Comparison of ENCODE assay signal across 8 cellular contexts in the genomic region with DNA sequence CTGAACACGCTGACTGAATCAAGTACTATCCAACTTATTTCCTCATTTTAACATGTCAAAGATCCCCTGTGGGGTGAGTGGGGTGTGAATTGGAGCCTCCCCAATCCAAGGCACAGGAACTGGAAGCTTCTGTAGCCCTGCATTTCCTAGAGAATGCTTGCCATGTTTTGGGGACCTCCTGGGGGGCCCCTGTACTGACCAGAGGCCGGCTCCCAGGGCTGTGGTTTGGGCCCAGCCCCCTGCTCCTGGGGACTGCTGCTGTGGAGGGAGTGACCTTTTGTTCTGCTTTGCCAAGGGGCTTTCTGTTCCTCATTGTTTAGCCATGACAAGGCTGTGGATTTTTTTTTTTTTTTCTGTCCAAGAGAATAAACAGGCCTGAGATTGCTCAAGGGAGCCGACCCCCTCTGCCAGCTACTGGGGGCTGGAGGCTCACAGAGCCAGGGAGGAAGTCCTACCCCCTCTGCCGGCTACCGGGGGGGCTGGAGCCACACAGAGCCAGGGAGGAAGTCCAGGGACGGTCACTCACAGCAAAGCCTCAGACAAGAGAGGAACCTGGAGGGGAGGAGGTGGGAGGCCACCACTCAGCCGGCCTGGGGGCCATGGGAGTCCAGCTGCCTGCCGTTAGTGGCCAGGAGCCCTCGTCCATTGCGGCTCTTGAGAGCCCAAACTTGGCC. TPM values are rescaled to one million over a fixed set of nuclear protein-coding genes. Genes with fewer than 3 reads are reported as not detected.
A peak's percentile ranks its signal among the peaks of the same experiment; 100 is the strongest.
DNase-seq lines count a peak whose midpoint lies in the region; TF ChIP-seq lines count a peak whose summit lies in the region.

No MANE protein-coding gene starts in this region.

- H3T11ph ChIP-seq in H9 (ENCODE audit: low read length): no peak overlapping the region

- H3K9me3 ChIP-seq in ascending aorta (no peaks in the 10 kb centered on the region), sigmoid colon (no peaks in the 10 kb centered on the region), H9 (ENCODE audit: control insufficient read depth, low read depth, low read length) (no peaks in the 10 kb centered on the region)

- peaks cover 46% of the 10 kb centered on the region for H3K4me1 Mint-ChIP-seq in activated CD4-positive, alpha-beta T cell treated with anti-CD3 and anti-CD28 coated beads, Interleukin-2, amount 10 ng/mL, durations not matched to agents 24 days and 14 days
- peaks cover 17 to 34% of the 10 kb centered on the region in 2 experiments for H3K4me1 Mint-ChIP-seq in H9

- peak in 2 of 3 experiments; percentile 12 to 17 for TF ChIP-seq CTCF in ascending aorta (IDR thresholded peaks at IDR 0.05)
- no peak for TF ChIP-seq CTCF in sigmoid colon (IDR thresholded peaks at IDR 0.05)
- TF ChIP-seq CTCF in H9 (conservative IDR thresholded peaks at IDR 0.05): no peak

- H2BK120ac ChIP-seq in H9 (ENCODE audit: low read depth, low read length, poor library complexity, severe bottlenecking): no peak overlapping the region

- H3K79me2 ChIP-seq in H9 (ENCODE audit: insufficient read depth, low read length): no peaks in the 10 kb centered on the region

- no peak overlapping the region for H4K91ac ChIP-seq in H9 (ENCODE audit: insufficient read length, low read depth, low read length)

- H3K4ac ChIP-seq in H9 (ENCODE audit: low read depth, low read length): no peak overlapping the region

- no peak overlapping the region for H3K23ac ChIP-seq in H9 (ENCODE audit: insufficient read length, low read depth, low read length)

- H4K5ac ChIP-seq in H9 (ENCODE audit: insufficient read length, low read depth, low read length): no peak overlapping the region

- H2BK20ac ChIP-seq in H9 (ENCODE audit: low read depth, low read length, poor library complexity, severe bottlenecking): no peak overlapping the region

- H3K4me3 ChIP-seq in ascending aorta: peak overlapping the region; percentile 4 to 29
- H3K4me3 ChIP-seq in sigmoid colon: peak overlapping the region in 2 of 4 donors; percentile 16 to 21

- H3K27me3 ChIP-seq in ascending aorta: no peaks in the 10 kb centered on the region
- no peaks in the 10 kb centered on the region for H3K27me3 ChIP-seq in sigmoid colon
- no peaks in the 10 kb centered on the region for H3K27me3 ChIP-seq in H9 (ENCODE audit: insufficient read depth, low read length)

- no peak overlapping the region for H2AFZ ChIP-seq in H9 (ENCODE audit: low read length)

- H3K23me2 ChIP-seq in H9 (ENCODE audit: insufficient read length, low read depth, low read length, poor library complexity, severe bottlenecking): no peaks in the 10 kb centered on the region

- H3K27me3 Mint-ChIP-seq in activated CD4-positive, alpha-beta T cell treated with anti-CD3 and anti-CD28 coated beads, Interleukin-2, amount 10 ng/mL, durations not matched to agents 24 days and 14 days: no peaks in the 10 kb centered on the region
- peaks cover 3% of the 10 kb centered on the region for H3K27me3 Mint-ChIP-seq in H9 (ENCODE audit: low read depth)

- H3K14ac ChIP-seq in H9 (ENCODE audit: insufficient read depth, low read length): no peak overlapping the region

- H3K56ac ChIP-seq in H9 (ENCODE audit: insufficient read length, low read depth, low read length): no peak overlapping the region

- H3K4me1 ChIP-seq in ascending aorta (peaks cover 0 to 10% of the 10 kb centered on the region in 2 donors), sigmoid colon (peaks cover 0 to 69% (median 58%) of the 10 kb centered on the region in 4 donors), H9 (ENCODE audit: insufficient read depth, low read length) (no peaks in the 10 kb centered on the region; the same call in 1 of the 2 replicates)

- H3K4me2 ChIP-seq in H9 (ENCODE audit: insufficient read depth, insufficient read length, low read length): no peak overlapping the region

- peak overlapping the region; percentile 65 for H3K27ac Mint-ChIP-seq in activated CD4-positive, alpha-beta T cell treated with anti-CD3 and anti-CD28 coated beads, Interleukin-2, amount 10 ng/mL, durations not matched to agents 24 days and 14 days
- no peak overlapping the region for H3K27ac Mint-ChIP-seq in H9

- TF ChIP-seq POLR2A in sigmoid colon (IDR thresholded peaks at IDR 0.05): peak in 1 of 2 donors; percentile 8

- H3K18ac ChIP-seq in H9 (ENCODE audit: insufficient read length, low read depth, low read length): no peak overlapping the region

- 45 to 73% methylated on average over 10 of the region's 10 CpGs for WGBS in sigmoid colon, 2 donors
- no CpG with 5 or more reads among the region's 10 CpGs for WGBS in H9 (ENCODE audit: extremely low coverage, insufficient read length, low lambda C conversion rate)

- no peak overlapping the region for H2BK15ac ChIP-seq in H9 (ENCODE audit: low read depth, low read length)

- H4K20me1 ChIP-seq in H9 (ENCODE audit: control insufficient read depth, insufficient read depth, insufficient read length): no peaks in the 10 kb centered on the region

- no peaks in the 10 kb centered on the region for H3K9me3 Mint-ChIP-seq in activated CD4-positive, alpha-beta T cell treated with anti-CD3 and anti-CD28 coated beads, Interleukin-2, amount 10 ng/mL, durations not matched to agents 24 days and 14 days
- H3K9me3 Mint-ChIP-seq in H9: peaks cover 0 to 4% of the 10 kb centered on the region in 2 experiments; a peak in 4 of 5 replicates

- no peak overlapping the region for H2BK12ac ChIP-seq in H9 (ENCODE audit: insufficient read length, low read depth, low read length)

- intact Hi-C loops in activated CD4-positive, alpha-beta T cell treated with anti-CD3 and anti-CD28 coated beads, Interleukin-2, amount 10 ng/mL, durations not matched to agents 24 days and 14 days (cut with micrococcal nuclease): no loop called here
- intact Hi-C loops in ascending aorta (cut with DNase I) (no loop called here), sigmoid colon (cut with DNase I) (no loop called here)

- no peak overlapping the region for H2BK5ac ChIP-seq in H9 (ENCODE audit: insufficient read length, low read length)

- DNase-seq in activated CD4-positive, alpha-beta T cell treated with anti-CD3 and anti-CD28 coated beads, Interleukin-2, amount 10 ng/mL, durations not matched to agents 24 days and 14 days: no peak
- no peak for DNase-seq in activated CD4-positive, alpha-beta T cell treated with anti-CD3 and anti-CD28 coated beads for 1 hour
- peak; percentile 64 to 88 for DNase-seq in ascending aorta (ENCODE audit: low spot score in 2 of 2)
- peak; percentile 56 for DNase-seq in iPS-NIHi7 (ENCODE audit: extremely low spot score)
- DNase-seq in sigmoid colon: peak; percentile 96
- no peak for DNase-seq in stimulated activated naive CD4-positive, alpha-beta T cell (lab: John Stamatoyannopoulos, UW)
- no peak for DNase-seq in H9
- no peak for DNase-seq in stimulated activated CD4-positive, alpha-beta T cell treated with anti-CD3 and anti-CD28 coated beads, Interleukin-4, amount 100 ng/mL, for 4 hours

- peak in 1 of 4 donors; percentile 86 for TF ChIP-seq EP300 in sigmoid colon (IDR thresholded peaks at IDR 0.05)

- no peak overlapping the region for H3K4me3 Mint-ChIP-seq in activated CD4-positive, alpha-beta T cell treated with anti-CD3 and anti-CD28 coated beads, Interleukin-2, amount 10 ng/mL, durations not matched to agents 24 days and 14 days
- no peak overlapping the region for H3K4me3 Mint-ChIP-seq in H9

- no peak overlapping the region for H3K9ac ChIP-seq in H9 (ENCODE audit: extremely low read depth, insufficient read length, low read length)

- H3K27ac ChIP-seq in ascending aorta (peak overlapping the region; percentile 79 to 81), sigmoid colon (peak overlapping the region; percentile 71 to 85 (median 81)), H9 (ENCODE audit: insufficient read length, low read depth, low read length) (no peak overlapping the region)

- no peak overlapping the region for H2AK5ac ChIP-seq in H9 (ENCODE audit: insufficient read length, low read length)

- no peak overlapping the region for H4K8ac ChIP-seq in H9 (replicated peaks; ENCODE audit: insufficient read length, low read depth, low read length)

- no peaks in the 10 kb centered on the region for H3K36me3 ChIP-seq in ascending aorta
- H3K36me3 ChIP-seq in sigmoid colon: no peaks in the 10 kb centered on the region

- H3K79me1 ChIP-seq in H9 (ENCODE audit: insufficient read depth, low read depth, low read length, poor library complexity, severe bottlenecking): no peaks in the 10 kb centered on the region

- peaks cover 41% of the 10 kb centered on the region for H3K36me3 Mint-ChIP-seq in activated CD4-positive, alpha-beta T cell treated with anti-CD3 and anti-CD28 coated beads, Interleukin-2, amount 10 ng/mL, durations not matched to agents 24 days and 14 days (ENCODE audit: low read depth)
- H3K36me3 Mint-ChIP-seq in H9 (ENCODE audit: insufficient read depth in 1 of 3, low read depth in 3 of 3): peaks cover 0 to 5% (median 1%) of the 10 kb centered on the region in 3 experiments; a peak in 2 of 7 replicates

RNA-seq across cellular contexts. Expression of gene TNFRSF1B, which starts 17.4 kb away (rescaled TPM):
- total RNA-seq in activated CD4-positive, alpha-beta T cell treated with anti-CD3 and anti-CD28 coated beads, Interleukin-2, amount 10 ng/mL, durations not matched to agents 24 days and 14 days: 145 TPM in 2 replicates
- total RNA-seq in ascending aorta (139 TPM), sigmoid colon (10 to 100 TPM; 15.5 to 19.7 (median 18.9) TPM), H9 (2021) (0.57 and 0.68 TPM in 2 replicates)
- 10 to 100 TPM in 2 of 3 donors, 1 to 10 TPM in 1; 4.2 to 37.2 (median 16.2) TPM for polyA plus RNA-seq in sigmoid colon

RNA-seq across cellular contexts. Expression of gene VPS13D, which starts 45.7 kb away (rescaled TPM):
- 26.9 and 30.8 TPM in 2 replicates for total RNA-seq in activated CD4-positive, alpha-beta T cell treated with anti-CD3 and anti-CD28 coated beads, Interleukin-2, amount 10 ng/mL, durations not matched to agents 24 days and 14 days
- 28.3 TPM for total RNA-seq in ascending aorta
- 10 to 100 TPM; 49.7 to 90.8 (median 54.7) TPM for total RNA-seq in sigmoid colon
- 10 to 100 TPM in 2 of 3 donors, 1 to 10 TPM in 1; 7.6 to 27.4 (median 12.0) TPM for polyA plus RNA-seq in sigmoid colon
- 18.8 and 20.2 TPM in 2 replicates for total RNA-seq in H9 (2021)

Comparison
In these comparisons a context has a peak if more than half of its experiments do, and no peak if none do; other contexts are left out.
1. DNase-seq: peak in ascending aorta (2 of 2), iPS-NIHi7 (single experiment) and sigmoid colon (single experiment); none in activated CD4-positive, alpha-beta T cell treated with anti-CD3 and anti-CD28 coated beads, Interleukin-2, amount 10 ng/mL, durations not matched to agents 24 days and 14 days (single experiment), activated CD4-positive, alpha-beta T cell treated with anti-CD3 and anti-CD28 coated beads for 1 hour (single experiment), stimulated activated naive CD4-positive, alpha-beta T cell (0 of 6), H9 (single experiment) and stimulated activated CD4-positive, alpha-beta T cell treated with anti-CD3 and anti-CD28 coated beads, Interleukin-4, amount 100 ng/mL, for 4 hours (0 of 2).
2. CTCF ChIP-seq: peak in ascending aorta (2 of 3); none in sigmoid colon (0 of 4) and H9 (single experiment).